In genomic region chr2:131115752-131116151, GRCh38 we compare ENCODE assay signal across 17 cellular contexts. TPM values are rescaled to one million over a fixed set of nuclear protein-coding genes. Genes with fewer than 3 reads are reported as not detected.
DNase-seq lines count a peak whose midpoint lies in the region; TF ChIP-seq lines count a peak whose summit lies in the region.
"Had no signal": no experiment of that assay in that cellular context is flagged by ENCODE, and none has a peak within 500 bp of the region (broad histone marks: within the 10 kb centered on the region; RNA-seq: fewer than 3 reads in every experiment).

No MANE protein-coding gene starts in this region.

- H3K9me3 ChIP-seq in KOPT-K1 (ENCODE audit: insufficient read depth, low read length, poor library complexity, severe bottlenecking) (peaks cover 3% of the 10 kb centered on the region), osteoblast (ENCODE audit: low read depth, low read length) (no peaks in the 10 kb centered on the region), mesenchymal stem cell (ENCODE audit: control insufficient read depth, low read length) (no peaks in the 10 kb centered on the region)
- H3K9me3 ChIP-seq: Peyer's patch had no signal

- no peaks in the 10 kb centered on the region for H3K27me3 Mint-ChIP-seq in activated T-cell treated with anti-CD3 and anti-CD28 coated beads, Interleukin-2, amount 50 U/mL, for 24 hours
- no peaks in the 10 kb centered on the region for H3K27me3 Mint-ChIP-seq in activated naive CD8-positive, alpha-beta T cell
- H3K27me3 Mint-ChIP-seq: CD8-positive, alpha-beta memory T cell had no signal

- no peak overlapping the region for H2BK12ac ChIP-seq in mesenchymal stem cell (ENCODE audit: low read length in 2 of 2)

- H4K91ac ChIP-seq in mesenchymal stem cell (ENCODE audit: low read length) = no peak overlapping the region

- peaks cover 97% of the 10 kb centered on the region for H3K79me2 ChIP-seq in osteoblast (ENCODE audit: insufficient read depth, low read length)

- H3K36me3 ChIP-seq in KOPT-K1 (ENCODE audit: insufficient read depth, low read length) = peaks cover 27% of the 10 kb centered on the region
- peaks cover 10% of the 10 kb centered on the region for H3K36me3 ChIP-seq in osteoblast (ENCODE audit: insufficient read depth, low read length)
- H3K36me3 ChIP-seq in mesenchymal stem cell (ENCODE audit: control insufficient read depth in 1 of 2, insufficient read depth in 2 of 2, low read depth in 1 of 2, low read length in 2 of 2) = peaks cover 10 to 15% of the 10 kb centered on the region in 2 experiments

- H3K36me3 Mint-ChIP-seq in activated T-cell treated with anti-CD3 and anti-CD28 coated beads, Interleukin-2, amount 50 U/mL, for 24 hours (ENCODE audit: low read depth) = peaks cover 87% of the 10 kb centered on the region
- H3K36me3 Mint-ChIP-seq in activated naive CD8-positive, alpha-beta T cell = peaks cover 23% of the 10 kb centered on the region

- H2BK5ac ChIP-seq in mesenchymal stem cell (ENCODE audit: low read depth, low read length, poor library complexity, severe bottlenecking) = no peak overlapping the region

- no peak for TF ChIP-seq CTCF in osteoblast (IDR thresholded peaks at IDR 0.05; ENCODE audit: extremely low read depth, low read depth, low read length)

- peak overlapping the region; percentile 36 for H3K27ac ChIP-seq in KOPT-K1 (ENCODE audit: low read depth, low read length, poor library complexity, severe bottlenecking)
- H3K27ac ChIP-seq in osteoblast (ENCODE audit: low read depth, low read length) = no peak overlapping the region
- no peak overlapping the region for H3K27ac ChIP-seq in mesenchymal stem cell (ENCODE audit: low read length, poor library complexity, severe bottlenecking)
- H3K27ac ChIP-seq: Peyer's patch had no signal

- no peak for DNase-seq in activated T-cell treated with anti-CD3 and anti-CD28 coated beads, Interleukin-2, amount 50 U/mL, for 24 hours
- no peak for DNase-seq in activated T-cell treated with anti-CD3 and anti-CD28 coated beads, Interleukin-2, amount 50 U/mL, for 1 hour
- peak; percentile 14 for DNase-seq in osteoblast (ENCODE audit: insufficient read length, low spot score, missing footprints)
- no peak for DNase-seq in mesenchymal stem cell
- DNase-seq in SKM-1 (lab: John Stamatoyannopoulos, UW; ENCODE audit: unreplicated experiment) = no peak
- no peak for DNase-seq in effector CD8-positive, alpha-beta T cell (lab: John Stamatoyannopoulos, UW)
- DNase-seq: AML-193; CD8-positive, alpha-beta memory T cell; Karpas-422; NCI-H1105 treated with DMSO at 0.1 percent for 48 hours; NCI-H187; NCI-H2171; NCI-H82; Peyer's patch; SHP77 had no signal

- peak overlapping the region; percentile 12 for H3K27ac Mint-ChIP-seq in activated T-cell treated with anti-CD3 and anti-CD28 coated beads, Interleukin-2, amount 50 U/mL, for 24 hours
- H3K27ac Mint-ChIP-seq in activated naive CD8-positive, alpha-beta T cell = peak overlapping the region; percentile 13

- H3K4me2 ChIP-seq in osteoblast (ENCODE audit: insufficient read depth, low read length) (no peak overlapping the region), mesenchymal stem cell (ENCODE audit: low read length, poor library complexity, severe bottlenecking) (no peak overlapping the region)

- H3K23ac ChIP-seq in mesenchymal stem cell (ENCODE audit: low read length in 2 of 2) = no peak overlapping the region

- no peak overlapping the region for H3K9ac ChIP-seq in mesenchymal stem cell (ENCODE audit: low read length)

- H2AFZ ChIP-seq in osteoblast (ENCODE audit: low read length) = no peak overlapping the region
- H2AFZ ChIP-seq in mesenchymal stem cell (ENCODE audit: low read depth, low read length) = no peak overlapping the region

- no peak overlapping the region for H4K8ac ChIP-seq in mesenchymal stem cell (ENCODE audit: low read length)

- no peak overlapping the region for H2BK15ac ChIP-seq in mesenchymal stem cell (ENCODE audit: low read depth, poor library complexity, severe bottlenecking)

- H3K4me1 Mint-ChIP-seq in activated T-cell treated with anti-CD3 and anti-CD28 coated beads, Interleukin-2, amount 50 U/mL, for 24 hours (ENCODE audit: low read depth) = peaks cover 72% of the 10 kb centered on the region
- peaks cover 71% of the 10 kb centered on the region for H3K4me1 Mint-ChIP-seq in activated naive CD8-positive, alpha-beta T cell (ENCODE audit: low read depth)

- no peak overlapping the region for H2BK120ac ChIP-seq in mesenchymal stem cell (ENCODE audit: low read depth, low read length)

- H4K20me1 ChIP-seq in osteoblast (ENCODE audit: insufficient read depth, low read length) = peaks cover 37% of the 10 kb centered on the region

- H3K4me3 ChIP-seq in osteoblast (ENCODE audit: insufficient read depth, low read length) (no peak overlapping the region), mesenchymal stem cell (ENCODE audit: insufficient read depth in 1 of 2, low read depth in 1 of 2, low read length in 2 of 2) (no peak overlapping the region)
- H3K4me3 ChIP-seq: Peyer's patch had no signal

- H3K18ac ChIP-seq in mesenchymal stem cell (ENCODE audit: low read depth in 1 of 2, low read length in 2 of 2) = no peak overlapping the region

- H3K4me1 ChIP-seq in osteoblast (ENCODE audit: insufficient read depth, low read length) (peaks cover 6% of the 10 kb centered on the region), mesenchymal stem cell (ENCODE audit: control insufficient read depth, insufficient read depth, low read depth, low read length) (peaks cover 5% of the 10 kb centered on the region)

- no peak overlapping the region for H3K14ac ChIP-seq in mesenchymal stem cell (ENCODE audit: low read length in 2 of 2)

- peaks cover 8% of the 10 kb centered on the region for H3K9me3 Mint-ChIP-seq in activated T-cell treated with anti-CD3 and anti-CD28 coated beads, Interleukin-2, amount 50 U/mL, for 24 hours
- peaks cover 4% of the 10 kb centered on the region for H3K9me3 Mint-ChIP-seq in activated naive CD8-positive, alpha-beta T cell (ENCODE audit: low read depth)
- H3K9me3 Mint-ChIP-seq: CD8-positive, alpha-beta memory T cell had no signal

- H3K4ac ChIP-seq in mesenchymal stem cell (ENCODE audit: low read depth in 1 of 2, low read length in 2 of 2) = no peak overlapping the region

- H3K27me3 ChIP-seq in osteoblast (ENCODE audit: insufficient read depth, low read length) (no peaks in the 10 kb centered on the region), mesenchymal stem cell (ENCODE audit: control insufficient read depth in 1 of 2, insufficient read depth in 1 of 2, low read length in 2 of 2) (no peaks in the 10 kb centered on the region)
- H3K27me3 ChIP-seq: Peyer's patch had no signal

- peaks cover 23% of the 10 kb centered on the region for H3K79me1 ChIP-seq in mesenchymal stem cell (replicated peaks; ENCODE audit: low read length, poor library complexity, severe bottlenecking)

- H2AK5ac ChIP-seq in mesenchymal stem cell (ENCODE audit: low read length, severe bottlenecking) = no peak overlapping the region

- H3K4me3 Mint-ChIP-seq in activated T-cell treated with anti-CD3 and anti-CD28 coated beads, Interleukin-2, amount 50 U/mL, for 24 hours = no peak overlapping the region
- H3K4me3 Mint-ChIP-seq in activated naive CD8-positive, alpha-beta T cell = peak overlapping the region; percentile 8
- H3K4me3 Mint-ChIP-seq: CD8-positive, alpha-beta memory T cell had no signal

RNA-seq across cellular contexts. Expression of gene PLEKHB2, which starts 10.6 kb away (rescaled TPM):
- total RNA-seq in osteoblast = 63.9 and 79.3 TPM in 2 replicates
- 58.0 TPM for polyA plus RNA-seq in mesenchymal stem cell (2013, experiment 1 of 2)
- polyA plus RNA-seq in mesenchymal stem cell (2013, experiment 2 of 2) = 59.1 TPM

RNA-seq across cellular contexts. Expression of gene FAM168B, which starts 22.5 kb away (rescaled TPM):
- 100 and 117 TPM in 2 replicates for total RNA-seq in osteoblast
- polyA plus RNA-seq in mesenchymal stem cell (2013, experiment 1 of 2) = 108 TPM
- polyA plus RNA-seq in mesenchymal stem cell (2013, experiment 2 of 2) = 105 TPM
